In genomic region chr2:20438334-20439192, GRCh38 we compare ENCODE assay signal across 9 cellular contexts. TPM values are rescaled to one million over a fixed set of nuclear protein-coding genes. Genes with fewer than 3 reads are reported as not detected.
DNase-seq lines count a peak whose midpoint lies in the region; ATAC-seq and TF ChIP-seq lines count a peak whose summit lies in the region.
"Had no signal": no experiment of that assay in that cellular context is flagged by ENCODE, and none has a peak within 500 bp of the region (broad histone marks: within the 10 kb centered on the region; RNA-seq: fewer than 3 reads in every experiment).

No MANE protein-coding gene starts in this region.

- H3K9me3 Mint-ChIP-seq in H9 = no peaks in the 10 kb centered on the region
- H3K9me3 Mint-ChIP-seq in activated naive CD4-positive, alpha-beta T cell treated with anti-CD3 and anti-CD28 coated beads for 36 hours = no peaks in the 10 kb centered on the region
- H3K9me3 Mint-ChIP-seq: neural crest cell had no signal

- H4K20me1 ChIP-seq in H9 (ENCODE audit: control insufficient read depth, insufficient read depth, insufficient read length) = no peaks in the 10 kb centered on the region

- peaks cover 13% of the 10 kb centered on the region for H3K27me3 Mint-ChIP-seq in H9 (ENCODE audit: low read depth)
- H3K27me3 Mint-ChIP-seq in activated naive CD4-positive, alpha-beta T cell treated with anti-CD3 and anti-CD28 coated beads for 36 hours (ENCODE audit: low read depth) = peaks cover 2% of the 10 kb centered on the region

- peak; percentile 97 for TF ChIP-seq EP300 in ovary (IDR thresholded peaks at IDR 0.05)

- H3K4me1 Mint-ChIP-seq in H9 = peaks cover 2 to 12% of the 10 kb centered on the region in 2 experiments; a peak in 2 of 4 replicates
- no peaks in the 10 kb centered on the region for H3K4me1 Mint-ChIP-seq in activated naive CD4-positive, alpha-beta T cell treated with anti-CD3 and anti-CD28 coated beads for 36 hours (ENCODE audit: low read depth)

- no peak overlapping the region for H4K5ac ChIP-seq in H9 (ENCODE audit: insufficient read length, low read depth, low read length)

- H3K4me3 Mint-ChIP-seq in H9 = no peak overlapping the region
- no peak overlapping the region for H3K4me3 Mint-ChIP-seq in activated naive CD4-positive, alpha-beta T cell treated with anti-CD3 and anti-CD28 coated beads for 36 hours
- H3K4me3 Mint-ChIP-seq: neural crest cell had no signal

- H4K8ac ChIP-seq in H9 (replicated peaks; ENCODE audit: insufficient read length, low read depth, low read length) = no peak overlapping the region

- intact Hi-C loops in ovary (cut with DNase I) (no loop called here), testis (cut with DNase I; ENCODE audit: low total_unique reads) (no loop called here)
- intact Hi-C loops in activated naive CD4-positive, alpha-beta T cell treated with anti-CD3 and anti-CD28 coated beads for 36 hours (cut with micrococcal nuclease) = no loop called here

- no peak overlapping the region for H3K4me3 ChIP-seq in ovary
- no peak overlapping the region for H3K4me3 ChIP-seq in testis

- H3K23ac ChIP-seq in H9 (ENCODE audit: insufficient read length, low read depth, low read length) = no peak overlapping the region

- no peak overlapping the region for H2BK12ac ChIP-seq in H9 (ENCODE audit: insufficient read length, low read depth, low read length)

- peak; percentile 66 for DNase-seq in Caki2 (ENCODE audit: low read depth)
- DNase-seq in NCI-H748 treated with DMSO at 0.1 percent for 48 hours (lab: John Stamatoyannopoulos, UW) = peak; percentile 30
- DNase-seq in ovary = peak in 1 of 5 donors; percentile 60
- DNase-seq in H9 = no peak
- no peak for DNase-seq in testis
- DNase-seq in activated naive CD4-positive, alpha-beta T cell treated with anti-CD3 and anti-CD28 coated beads for 36 hours = no peak

- H2BK5ac ChIP-seq in H9 (ENCODE audit: insufficient read length, low read length) = no peak overlapping the region

- CTCF ChIA-PET in activated naive CD4-positive, alpha-beta T cell treated with anti-CD3 and anti-CD28 coated beads for 36 hours (lab: Charles Lee) = interaction anchor here (0.5 to 6.7 kb wide), 9 partner anchors 13 to 223 kb away, joined by 3 to 63 read pairs (median 5); partner anchors contain the start of gene HS1BP3

- no peak overlapping the region for H2AK5ac ChIP-seq in H9 (ENCODE audit: insufficient read length, low read length)

- H3K27ac ChIP-seq in ovary (no peak overlapping the region), H9 (ENCODE audit: insufficient read length, low read depth, low read length) (no peak overlapping the region), testis (peak overlapping the region in 1 of 2 donors; percentile 17)

- H3K79me1 ChIP-seq in H9 (ENCODE audit: insufficient read depth, low read depth, low read length, poor library complexity, severe bottlenecking) = no peaks in the 10 kb centered on the region

- H3K27me3 ChIP-seq in ovary = no peaks in the 10 kb centered on the region
- H3K27me3 ChIP-seq in H9 (ENCODE audit: insufficient read depth, low read length) = no peaks in the 10 kb centered on the region; the same call in 1 of the 2 replicates
- H3K27me3 ChIP-seq in testis = no peaks in the 10 kb centered on the region

- no peak overlapping the region for H2AFZ ChIP-seq in H9 (ENCODE audit: low read length)

- H3K36me3 Mint-ChIP-seq in H9 (ENCODE audit: insufficient read depth in 1 of 3, low read depth in 3 of 3) = no peaks in the 10 kb centered on the region
- no peaks in the 10 kb centered on the region for H3K36me3 Mint-ChIP-seq in activated naive CD4-positive, alpha-beta T cell treated with anti-CD3 and anti-CD28 coated beads for 36 hours (ENCODE audit: low read depth)

- H3K9me3 ChIP-seq in ovary = no peaks in the 10 kb centered on the region
- no peaks in the 10 kb centered on the region for H3K9me3 ChIP-seq in H9 (ENCODE audit: control insufficient read depth, low read depth, low read length)
- no peaks in the 10 kb centered on the region for H3K9me3 ChIP-seq in testis

- 44 to 49% (median 47%) methylated on average over 7 of the region's 7 CpGs for WGBS in ovary, 3 donors
- no CpG with 5 or more reads among the region's 7 CpGs for WGBS in H9 (ENCODE audit: extremely low coverage, insufficient read length, low lambda C conversion rate)
- WGBS in testis, 2 donors = 65 to 74% methylated on average over 7 of the region's 7 CpGs

- no peak overlapping the region for H3K4ac ChIP-seq in H9 (ENCODE audit: low read depth, low read length)

- no peak overlapping the region for H3K56ac ChIP-seq in H9 (ENCODE audit: insufficient read length, low read depth, low read length)

- no peak overlapping the region for H2BK15ac ChIP-seq in H9 (ENCODE audit: low read depth, low read length)

- no peak overlapping the region for H2BK20ac ChIP-seq in H9 (ENCODE audit: low read depth, low read length, poor library complexity, severe bottlenecking)

- TF ChIP-seq POLR2A in ovary (IDR thresholded peaks at IDR 0.05) (peak; percentile 50), testis (IDR thresholded peaks at IDR 0.05) (no peak)

- H3K27ac Mint-ChIP-seq in H9 = no peak overlapping the region
- H3K27ac Mint-ChIP-seq in activated naive CD4-positive, alpha-beta T cell treated with anti-CD3 and anti-CD28 coated beads for 36 hours = no peak overlapping the region

- H3K4me1 ChIP-seq in ovary (ENCODE audit: insufficient read depth) = peaks cover 1% of the 10 kb centered on the region
- peaks cover 3% of the 10 kb centered on the region; the same call in 1 of the 2 replicates for H3K4me1 ChIP-seq in H9 (ENCODE audit: insufficient read depth, low read length)
- H3K4me1 ChIP-seq in testis = no peaks in the 10 kb centered on the region

- H3K79me2 ChIP-seq in H9 (ENCODE audit: insufficient read depth, low read length) = no peaks in the 10 kb centered on the region

- TF ChIP-seq CTCF in ovary (IDR thresholded peaks at IDR 0.05) (no peak), H9 (conservative IDR thresholded peaks at IDR 0.05) (no peak), testis (IDR thresholded peaks at IDR 0.05) (no peak)

- H3K14ac ChIP-seq in H9 (ENCODE audit: insufficient read depth, low read length) = no peak overlapping the region

- H3K4me2 ChIP-seq in H9 (ENCODE audit: insufficient read depth, insufficient read length, low read length) = no peak overlapping the region

- H3K23me2 ChIP-seq in H9 (ENCODE audit: insufficient read length, low read depth, low read length, poor library complexity, severe bottlenecking) = no peaks in the 10 kb centered on the region

- no peak overlapping the region for H3K9ac ChIP-seq in H9 (ENCODE audit: extremely low read depth, insufficient read length, low read length)

- H4K91ac ChIP-seq in H9 (ENCODE audit: insufficient read length, low read depth, low read length) = no peak overlapping the region

- in situ Hi-C loops in Caki2 (cut with HindIII; ENCODE audit: low pct_unique_long_range_greater_than_20kb, low sequenced_read_pairs) = loop anchor here (25.0 kb wide), 1 partner anchor 199 kb away; no protein-coding TSS in a partner anchor

- H3T11ph ChIP-seq in H9 (ENCODE audit: low read length) = no peak overlapping the region

- peak; percentile 96 for ATAC-seq in esophagus mucosa
- ATAC-seq in GM21360 (IDR thresholded peaks at IDR 0.05; ENCODE audit: unreplicated experiment) = no peak

- H3K36me3 ChIP-seq in ovary = no peaks in the 10 kb centered on the region
- no peaks in the 10 kb centered on the region for H3K36me3 ChIP-seq in testis (ENCODE audit: low read depth, missing control alignments)

- no peak overlapping the region for H3K18ac ChIP-seq in H9 (ENCODE audit: insufficient read length, low read depth, low read length)

- H2BK120ac ChIP-seq in H9 (ENCODE audit: low read depth, low read length, poor library complexity, severe bottlenecking) = no peak overlapping the region

RNA-seq across cellular contexts. Expression of gene RHOB, which starts 8.3 kb away (rescaled TPM):
- 151 and 158 TPM in 2 replicates for total RNA-seq in Caki2 (2014; rRNA removed; shearing (Covaris generic); ENCODE audit: low replicate concordance)
- total RNA-seq in esophagus mucosa (32.0 TPM), ovary (1,000 to 10,000 TPM in 2 of 7 donors, 100 to 1,000 TPM in 5; 315 to 1,363 (median 467) TPM), H9 (2021) (10.3 and 10.8 TPM in 2 replicates), testis (100 to 1,000 TPM; 186 to 244 TPM)
- polyA plus RNA-seq in ovary (100 to 1,000 TPM; 200 to 275 TPM), testis (ENCODE audit: insufficient read depth, low read depth, low replicate concordance) (86.3 TPM)
- total RNA-seq in activated naive CD4-positive, alpha-beta T cell treated with anti-CD3 and anti-CD28 coated beads for 36 hours = 1 to 10 TPM; 1.8 to 2.0 TPM

Comparison
In these comparisons a context has a peak if more than half of its experiments do, and no peak if none do; other contexts are left out.
1. DNase-seq: peak in Caki2 (single experiment) and NCI-H748 treated with DMSO at 0.1 percent for 48 hours (single experiment); none in H9 (single experiment), testis (single experiment) and activated naive CD4-positive, alpha-beta T cell treated with anti-CD3 and anti-CD28 coated beads for 36 hours (single experiment).